Comparison of ENCODE assay signal across 1 cellular context in the genomic region with DNA sequence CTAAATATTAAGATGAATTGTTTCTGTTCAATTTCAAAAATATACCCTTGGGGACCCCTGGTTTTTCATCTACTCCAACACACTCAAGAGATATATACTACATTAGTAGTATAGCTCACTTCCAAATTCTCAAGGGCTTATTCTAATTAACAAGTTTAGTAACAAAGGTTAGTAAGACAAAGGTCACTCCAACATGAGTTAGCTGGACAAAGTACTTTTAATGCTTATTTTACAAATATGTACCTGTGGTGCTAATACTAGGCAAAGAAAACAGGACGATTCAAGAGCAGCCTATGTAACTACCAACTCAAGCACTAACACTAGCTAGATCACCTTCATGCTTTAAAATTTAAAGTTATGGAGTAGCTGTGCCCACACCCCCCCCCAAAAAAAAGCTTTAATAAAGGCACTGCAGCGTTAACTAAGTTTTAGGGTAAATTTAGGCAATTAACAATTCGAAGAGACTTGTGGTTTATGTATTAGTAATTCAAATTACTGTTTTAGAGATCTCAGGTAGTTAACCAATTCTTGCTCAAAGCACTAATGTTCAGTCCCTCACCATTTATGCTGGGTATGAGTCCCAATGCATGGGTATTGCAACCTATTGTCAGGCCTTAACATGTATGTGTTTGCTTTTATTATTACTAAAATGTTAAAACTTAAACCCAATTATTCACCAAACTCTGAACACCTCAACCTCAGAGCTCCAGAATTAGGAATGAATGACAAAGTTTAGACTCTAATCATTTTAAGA.
A peak's percentile ranks its signal among the peaks of the same experiment; 100 is the strongest.
TF ChIP-seq lines count a peak whose summit lies in the region.

No MANE protein-coding gene starts in this region.

TF ChIP-seq in H1, 55 proteins besides CTCF, POLR2A, EP300 and RAD21:
- TF ChIP-seq, protein P1, sequence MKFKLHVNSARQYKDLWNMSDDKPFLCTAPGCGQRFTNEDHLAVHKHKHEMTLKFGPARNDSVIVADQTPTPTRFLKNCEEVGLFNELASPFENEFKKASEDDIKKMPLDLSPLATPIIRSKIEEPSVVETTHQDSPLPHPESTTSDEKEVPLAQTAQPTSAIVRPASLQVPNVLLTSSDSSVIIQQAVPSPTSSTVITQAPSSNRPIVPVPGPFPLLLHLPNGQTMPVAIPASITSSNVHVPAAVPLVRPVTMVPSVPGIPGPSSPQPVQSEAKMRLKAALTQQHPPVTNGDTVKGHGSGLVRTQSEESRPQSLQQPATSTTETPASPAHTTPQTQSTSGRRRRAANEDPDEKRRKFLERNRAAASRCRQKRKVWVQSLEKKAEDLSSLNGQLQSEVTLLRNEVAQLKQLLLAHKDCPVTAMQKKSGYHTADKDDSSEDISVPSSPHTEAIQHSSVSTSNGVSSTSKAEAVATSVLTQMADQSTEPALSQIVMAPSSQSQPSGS (IDR thresholded peaks at IDR 0.05; ENCODE audit: low read length), result peak; percentile 38; the same call in 1 of the 2 replicates
- TF ChIP-seq SP1 (IDR thresholded peaks at IDR 0.05; ENCODE audit: low read depth, low read length) (no peak), POLR2AphosphoS5 (IDR thresholded peaks at IDR 0.05; ENCODE audit: low read depth, low read length) (peak; percentile 53; the same call in 1 of the 2 replicates), MAFK (IDR thresholded peaks at IDR 0.05; ENCODE audit: low read depth, low read length) (no peak)
